In genomic region chr10:5623081-5623748, GRCh38 we compare ENCODE assay signal across 8 cellular contexts. TPM values are rescaled to one million over a fixed set of nuclear protein-coding genes. Genes with fewer than 3 reads are reported as not detected.
DNase-seq lines count a peak whose midpoint lies in the region; ATAC-seq and TF ChIP-seq lines count a peak whose summit lies in the region.

No MANE protein-coding gene starts in this region.

- H3K4me3 ChIP-seq in OCI-LY3 (ENCODE audit: low read length): peak overlapping the region; percentile 30; the same call in 1 of the 2 replicates

- peak; percentile 89 for DNase-seq in DMS 273 (lab: John Stamatoyannopoulos, UW; ENCODE audit: unreplicated experiment)
- DNase-seq in GM20000 (ENCODE audit: low spot score): peak; percentile 87
- DNase-seq in activated T-cell treated with anti-CD3 and anti-CD28 coated beads for 1 hour (ENCODE audit: low read depth): peak; percentile 77
- DNase-seq in erythroblast (lab: John Stamatoyannopoulos, UW): peak; percentile 81 to 90
- peak; percentile 90 for DNase-seq in myocyte (ENCODE audit: low read depth)
- DNase-seq in stimulated activated CD8-positive, alpha-beta memory T cell treated with anti-CD3 and anti-CD28 coated beads, Interleukin-7, amount 100 ng/mL, for 1 hour (ENCODE audit: low read depth in 2 of 2): peak; percentile 47 to 60

- peak; percentile 85 for ATAC-seq in HG03571 (IDR thresholded peaks at IDR 0.05; ENCODE audit: unreplicated experiment)

- no peaks in the 10 kb centered on the region for H3K79me2 ChIP-seq in OCI-LY3 (ENCODE audit: low read length)

- TF ChIP-seq POLR2A in erythroblast (IDR thresholded peaks at IDR 0.05; ENCODE audit: low read length): no peak

- no peaks in the 10 kb centered on the region for H4K20me1 ChIP-seq in OCI-LY3 (ENCODE audit: insufficient read depth, low read length)

- 0 out of 2 replicates have a peak overlapping the region, but pooled peaks have one; percentile 66 for H2AFZ ChIP-seq in OCI-LY3 (ENCODE audit: low read depth, low read length)

- no peaks in the 10 kb centered on the region for H3K9me3 ChIP-seq in OCI-LY3 (ENCODE audit: insufficient read depth, low read length)

- H3K9ac ChIP-seq in OCI-LY3 (ENCODE audit: low read length): no peak overlapping the region

- peak; percentile 75 for TF ChIP-seq CTCF in GM20000 (IDR thresholded peaks at IDR 0.05; ENCODE audit: extremely low read depth, missing control alignments)
- peak; percentile 71 for TF ChIP-seq CTCF in OCI-LY3 (IDR thresholded peaks at IDR 0.05; ENCODE audit: low read depth, low read length)

- H3K27me3 ChIP-seq in OCI-LY3 (ENCODE audit: low read depth, low read length): peaks cover under 1% of the 10 kb centered on the region; the same call in 1 of the 2 replicates

- no peaks in the 10 kb centered on the region for H3K36me3 ChIP-seq in OCI-LY3 (replicated peaks; ENCODE audit: low read depth, low read length)

- H3K4me2 ChIP-seq in OCI-LY3 (ENCODE audit: low read length): peak overlapping the region; percentile 54

- H3K4me1 ChIP-seq in OCI-LY3 (ENCODE audit: low read length): peaks cover 12% of the 10 kb centered on the region

- no peak overlapping the region for H3K27ac ChIP-seq in OCI-LY3 (ENCODE audit: low read length)

RNA-seq across cellular contexts. Expression of gene ASB13, which starts 43.2 kb away (rescaled TPM):
- total RNA-seq in myocyte: 8.6 and 10.3 TPM in 2 replicates
- polyA plus RNA-seq in myocyte (2012): 5.1 TPM
